Comparison of ENCODE assay signal across 29 cellular contexts in genomic region chr6:45658396-45658795, GRCh38.
"Had no signal": no experiment of that assay in that cellular context is flagged by ENCODE, and none has a peak within 500 bp of the region (broad histone marks: within the 10 kb centered on the region; RNA-seq: fewer than 3 reads in every experiment).

No MANE protein-coding gene starts in this region.

- H3K27ac Mint-ChIP-seq: activated CD4-positive, alpha-beta T cell treated with anti-CD3 and anti-CD28 coated beads for 36 hours; activated CD8-positive, alpha-beta memory T cell treated with anti-CD3 and anti-CD28 coated beads, Interleukin-2, amount 10 ng/mL, durations not matched to agents 7 days and 5 days; activated CD8-positive, alpha-beta T cell treated with anti-CD3 and anti-CD28 coated beads, Interleukin-2, amount 10 ng/mL, durations not matched to agents 7 days and 5 days; brain; stimulated activated naive B cell treated with anti-CD40 and anti-IgM and Interleukin-4, amounts not matched to agents 10 μg/mL and 1 μg/mL and 100 μg/mL, for 72 hours had no signal

- H3K36me3 ChIP-seq: adrenal gland, esophagus muscularis mucosa, pancreas, sigmoid colon, stomach, thyroid gland, upper lobe of left lung, vagina had no signal

- H3K27me3 ChIP-seq: thyroid gland, vagina had no signal

- H3K4me1 ChIP-seq: adrenal gland, psoas muscle had no signal

- H3K4me3 Mint-ChIP-seq: activated CD4-positive, alpha-beta T cell treated with anti-CD3 and anti-CD28 coated beads for 36 hours; activated CD8-positive, alpha-beta memory T cell treated with anti-CD3 and anti-CD28 coated beads, Interleukin-2, amount 10 ng/mL, durations not matched to agents 7 days and 5 days; activated CD8-positive, alpha-beta T cell treated with anti-CD3 and anti-CD28 coated beads, Interleukin-2, amount 10 ng/mL, durations not matched to agents 7 days and 5 days; brain; neural crest cell; stimulated activated naive B cell treated with anti-CD40 and anti-IgM and Interleukin-4, amounts not matched to agents 10 μg/mL and 1 μg/mL and 100 μg/mL, for 72 hours had no signal

- H3K9me3 ChIP-seq: adrenal gland, pancreas, psoas muscle, sigmoid colon, stomach, thyroid gland, upper lobe of left lung, vagina had no signal

- H3K4me3 ChIP-seq: adrenal gland, esophagus muscularis mucosa, pancreas, psoas muscle, sigmoid colon, smooth muscle cell, stomach, thyroid gland, upper lobe of left lung, vagina had no signal

- H3K4me1 Mint-ChIP-seq: brain, neural crest cell had no signal

- H3K27ac ChIP-seq: adrenal gland, esophagus muscularis mucosa, pancreas, psoas muscle, sigmoid colon, stomach, thyroid gland, upper lobe of left lung, vagina had no signal

- FAIRE-seq: keratinocyte, pancreas had no signal

- H3K36me3 Mint-ChIP-seq: brain; stimulated activated naive B cell treated with anti-CD40 and anti-IgM and Interleukin-4, amounts not matched to agents 10 μg/mL and 1 μg/mL and 100 μg/mL, for 72 hours had no signal

- H3K4me2 ChIP-seq: smooth muscle cell had no signal

- DNase-seq: activated CD4-positive, alpha-beta T cell treated with anti-CD3 and anti-CD28 coated beads for 36 hours; activated CD4-positive, CD25-positive, alpha-beta regulatory T cell; activated CD8-positive, alpha-beta memory T cell treated with anti-CD3 and anti-CD28 coated beads, Interleukin-2, amount 10 ng/mL, durations not matched to agents 7 days and 5 days; activated effector memory CD4-positive, alpha-beta T cell treated with Interleukin-2 at 50 U/mL for 16 hours; activated naive CD4-positive, alpha-beta T cell treated with Interleukin-2 at 50 U/mL for 16 hours; activated T-cell treated with anti-CD3 and anti-CD28 coated beads, Interleukin-2, amount 50 U/mL, for 48 hours; adrenal gland; aorta; cortex of kidney; head of caudate nucleus; left colon; nucleus accumbens; pancreas; psoas muscle; sigmoid colon; stimulated activated CD4-positive, alpha-beta T cell treated with anti-CD3 and anti-CD28 coated beads, Interleukin-1b, Interleukin-23, amount 100 ng/mL, for 48 hours; stimulated activated CD4-positive, alpha-beta T cell treated with anti-CD3 and anti-CD28 coated beads, Interleukin-4, amount 100 ng/mL, for 4 hours; stimulated activated CD8-positive, alpha-beta memory T cell treated with anti-CD3 and anti-CD28 coated beads, Interleukin-4, amount 100 ng/mL, for 48 hours; stimulated activated naive B cell treated with anti-CD40 and anti-IgM and Interleukin-4, amounts not matched to agents 10 μg/mL and 1 μg/mL and 100 μg/mL, for 72 hours; stomach; thyroid gland; upper lobe of left lung had no signal
